18 cellular contexts compared by ENCODE assay signal in genomic region chr3:71796268-71796667, GRCh38. TPM values are rescaled to one million over a fixed set of nuclear protein-coding genes. Genes with fewer than 3 reads are reported as not detected.
DNase-seq lines count a peak whose midpoint lies in the region; ATAC-seq and TF ChIP-seq lines count a peak whose summit lies in the region.
"Had no signal": no experiment of that assay in that cellular context is flagged by ENCODE, and none has a peak within 500 bp of the region (broad histone marks: within the 10 kb centered on the region; RNA-seq: fewer than 3 reads in every experiment).

No MANE protein-coding gene starts in this region.

- H3K4me1 Mint-ChIP-seq in natural killer cell: peaks cover 6 to 8% of the 10 kb centered on the region in 2 donors
- H3K4me1 Mint-ChIP-seq in natural killer cell treated with Interleukin-12 subunit alpha and Interleukin-12 subunit beta and Interleukin-15 and Interleukin-18, amount 100 ng/mL, for 72 hours (ENCODE audit: low read depth in 2 of 2): peaks cover 3% of the 10 kb centered on the region in 2 donors
- H3K4me1 Mint-ChIP-seq: B cell; CD4-positive, CD25-positive, alpha-beta regulatory T cell had no signal

- no peaks in the 10 kb centered on the region for H3K9me3 ChIP-seq in esophagus muscularis mucosa
- H3K9me3 ChIP-seq in trophoblast cell (ENCODE audit: insufficient read depth, low read depth, low read length): no peaks in the 10 kb centered on the region
- H3K9me3 ChIP-seq: BLaER1, Caco-2 had no signal

- no peak overlapping the region for H4K12ac ChIP-seq in trophoblast cell (ENCODE audit: low read depth, low read length)

- 95% methylated on average over 3 of the region's 3 CpGs for WGBS in esophagus muscularis mucosa
- WGBS in trophoblast cell (ENCODE audit: extremely low coverage, insufficient coverage, insufficient read length): no CpG with 5 or more reads among the region's 3 CpGs

- H3K4me1 ChIP-seq in esophagus muscularis mucosa: no peaks in the 10 kb centered on the region
- no peaks in the 10 kb centered on the region for H3K4me1 ChIP-seq in trophoblast cell (ENCODE audit: control insufficient read depth in 1 of 2, insufficient read depth in 2 of 2, low read length in 2 of 2)
- H3K4me1 ChIP-seq: Caco-2 had no signal

- no peaks in the 10 kb centered on the region for H3K36me3 Mint-ChIP-seq in natural killer cell
- no peaks in the 10 kb centered on the region for H3K36me3 Mint-ChIP-seq in natural killer cell treated with Interleukin-12 subunit alpha and Interleukin-12 subunit beta and Interleukin-15 and Interleukin-18, amount 100 ng/mL, for 72 hours
- H3K36me3 Mint-ChIP-seq: CD4-positive, CD25-positive, alpha-beta regulatory T cell; CD8-positive, alpha-beta T cell had no signal

- intact Hi-C loops in natural killer cell (cut with micrococcal nuclease) (no loop called here), esophagus muscularis mucosa (cut with DNase I) (no loop called here)

- H2AFZ ChIP-seq in trophoblast cell (ENCODE audit: insufficient read depth, low read length, poor library complexity): no peak overlapping the region
- H2AFZ ChIP-seq: GM23248 had no signal

- ATAC-seq in natural killer cell: peak in 2 of 3 donors; percentile 47 to 71
- ATAC-seq in natural killer cell treated with Interleukin-12 subunit alpha and Interleukin-12 subunit beta and Interleukin-15 and Interleukin-18, amount 100 ng/mL, for 72 hours: no peak
- ATAC-seq: CD8-positive, alpha-beta T cell had no signal

- no peak overlapping the region for H3K14ac ChIP-seq in trophoblast cell (ENCODE audit: low read length)

- no peak overlapping the region for H3K4ac ChIP-seq in trophoblast cell (ENCODE audit: low read depth, low read length)

- no peak overlapping the region for H4K8ac ChIP-seq in trophoblast cell (ENCODE audit: low read depth, low read length)

- H3K4me3 Mint-ChIP-seq in natural killer cell: no peak overlapping the region
- no peak overlapping the region for H3K4me3 Mint-ChIP-seq in natural killer cell treated with Interleukin-12 subunit alpha and Interleukin-12 subunit beta and Interleukin-15 and Interleukin-18, amount 100 ng/mL, for 72 hours
- H3K4me3 Mint-ChIP-seq: B cell; CD4-positive, CD25-positive, alpha-beta regulatory T cell; CD8-positive, alpha-beta T cell had no signal

- no peak overlapping the region for H4K91ac ChIP-seq in trophoblast cell (ENCODE audit: low read depth, low read length)

- H3K4me3 ChIP-seq in esophagus muscularis mucosa: no peak overlapping the region
- no peak overlapping the region for H3K4me3 ChIP-seq in trophoblast cell (ENCODE audit: low read depth, low read length)
- H3K4me3 ChIP-seq: BLaER1, GM23248 had no signal

- no peaks in the 10 kb centered on the region for H3K79me2 ChIP-seq in trophoblast cell (ENCODE audit: control insufficient read depth, insufficient read depth, low read length, poor library complexity)

- H3K9me3 Mint-ChIP-seq in natural killer cell: no peaks in the 10 kb centered on the region
- H3K9me3 Mint-ChIP-seq in natural killer cell treated with Interleukin-12 subunit alpha and Interleukin-12 subunit beta and Interleukin-15 and Interleukin-18, amount 100 ng/mL, for 72 hours: no peaks in the 10 kb centered on the region
- H3K9me3 Mint-ChIP-seq: CD4-positive, CD25-positive, alpha-beta regulatory T cell; CD8-positive, alpha-beta T cell had no signal

- no peaks in the 10 kb centered on the region for H3K36me3 ChIP-seq in esophagus muscularis mucosa
- H3K36me3 ChIP-seq in trophoblast cell (ENCODE audit: control insufficient read depth in 1 of 2, insufficient read depth in 2 of 2, low read length in 2 of 2): no peaks in the 10 kb centered on the region
- H3K36me3 ChIP-seq: BLaER1 had no signal

- H3K18ac ChIP-seq in trophoblast cell (ENCODE audit: low read length): no peak overlapping the region

- peak overlapping the region; percentile 90 for H3K23ac ChIP-seq in trophoblast cell (ENCODE audit: low read length)

- no peak for TF ChIP-seq EP300 in esophagus muscularis mucosa (IDR thresholded peaks at IDR 0.05)

- no peak overlapping the region for H3K4me2 ChIP-seq in trophoblast cell (ENCODE audit: low read length)
- H3K4me2 ChIP-seq: BLaER1 had no signal

- no peak overlapping the region for H2BK5ac ChIP-seq in trophoblast cell (ENCODE audit: low read depth, low read length, poor library complexity)

- no peak overlapping the region for H2AK5ac ChIP-seq in trophoblast cell (ENCODE audit: low read length)

- no peak overlapping the region for H2BK120ac ChIP-seq in trophoblast cell (ENCODE audit: insufficient read depth, low read length, poor library complexity)

- TF ChIP-seq POLR2A in esophagus muscularis mucosa (IDR thresholded peaks at IDR 0.05; ENCODE audit: low read depth): no peak

- no peak for DNase-seq in natural killer cell
- no peak for DNase-seq in natural killer cell treated with Interleukin-12 subunit alpha and Interleukin-12 subunit beta and Interleukin-15 and Interleukin-18, amount 100 ng/mL, for 72 hours (ENCODE audit: low spot score)
- DNase-seq in esophagus muscularis mucosa (ENCODE audit: extremely low spot score): peak; percentile 26
- DNase-seq in trophoblast cell: no peak
- DNase-seq in ureter (ENCODE audit: low spot score): no peak
- no peak for DNase-seq in KG1 (lab: John Stamatoyannopoulos, UW)
- DNase-seq: Caco-2; CD4-positive, CD25-positive, alpha-beta regulatory T cell; CD8-positive, alpha-beta T cell; DMS153; DND-41; GM23248; H7; HCEC 1CT had no signal

- H3K27ac ChIP-seq in esophagus muscularis mucosa (replicated peaks in 1 of 4) (no peak overlapping the region), trophoblast cell (ENCODE audit: low read depth, low read length) (no peak overlapping the region)
- H3K27ac ChIP-seq: BLaER1, C4-2B, GM23248 had no signal

- no peak overlapping the region for H2BK12ac ChIP-seq in trophoblast cell (ENCODE audit: low read length)

- H3K27me3 ChIP-seq in esophagus muscularis mucosa: peaks cover 0 to 7% (median 0%) of the 10 kb centered on the region in 4 donors
- no peaks in the 10 kb centered on the region for H3K27me3 ChIP-seq in trophoblast cell (ENCODE audit: insufficient read depth, low read length)
- H3K27me3 ChIP-seq: BLaER1 had no signal

- peaks cover 3 to 27% of the 10 kb centered on the region in 2 donors for H3K27me3 Mint-ChIP-seq in natural killer cell (ENCODE audit: low read depth in 2 of 2)
- H3K27me3 Mint-ChIP-seq in natural killer cell treated with Interleukin-12 subunit alpha and Interleukin-12 subunit beta and Interleukin-15 and Interleukin-18, amount 100 ng/mL, for 72 hours: peaks cover 10 to 22% of the 10 kb centered on the region in 2 donors

- TF ChIP-seq CTCF in natural killer cell (IDR thresholded peaks at IDR 0.05): no peak
- TF ChIP-seq CTCF in esophagus muscularis mucosa (IDR thresholded peaks at IDR 0.05): no peak

- no peak overlapping the region for H3K9ac ChIP-seq in trophoblast cell (ENCODE audit: low read length)
- H3K9ac ChIP-seq: BLaER1, GM23248 had no signal

- H3K79me1 ChIP-seq in trophoblast cell (ENCODE audit: low read length): no peaks in the 10 kb centered on the region

- H3K27ac Mint-ChIP-seq in natural killer cell: no peak overlapping the region
- no peak overlapping the region for H3K27ac Mint-ChIP-seq in natural killer cell treated with Interleukin-12 subunit alpha and Interleukin-12 subunit beta and Interleukin-15 and Interleukin-18, amount 100 ng/mL, for 72 hours
- H3K27ac Mint-ChIP-seq: B cell; CD4-positive, CD25-positive, alpha-beta regulatory T cell; CD8-positive, alpha-beta T cell had no signal

RNA-seq across cellular contexts. Expression of gene PROK2, which starts 11.3 kb away (rescaled TPM):
- 1 to 10 TPM in 1 of 3 donors, under 1 TPM in 1, not detected in 1; 0.54 to 8.7 TPM for total RNA-seq in natural killer cell
- total RNA-seq in natural killer cell treated with Interleukin-12 subunit alpha and Interleukin-12 subunit beta and Interleukin-15 and Interleukin-18, amount 100 ng/mL, for 72 hours: 1 to 10 TPM in 1 of 2 donors, not detected in 1; 7.2 TPM
- total RNA-seq in esophagus muscularis mucosa: 1 to 10 TPM in 1 of 4 donors, under 1 TPM in 2, not detected in 1; 0.29 to 2.0 (median 0.71) TPM
- polyA plus RNA-seq in trophoblast cell (2013): 0.03 TPM in 1 of 2 replicates, not detected in the other
- total RNA-seq in ureter: not detected
- total RNA-seq: B cell, Caco-2, GM23248 had no signal
- polyA plus RNA-seq: AG04450, GM23248 had no signal

RNA-seq across cellular contexts. Expression of gene GPR27, which starts 42.6 kb away (rescaled TPM):
- total RNA-seq in natural killer cell (1 to 10 TPM in 1 of 3 donors, under 1 TPM in 1, not detected in 1; 0.14 to 2.8 TPM), esophagus muscularis mucosa (1 to 10 TPM; 2.2 to 4.3 (median 2.5) TPM), ureter (16.3 TPM)
- 1 to 10 TPM in 1 of 2 donors, not detected in 1; 4.5 TPM for total RNA-seq in natural killer cell treated with Interleukin-12 subunit alpha and Interleukin-12 subunit beta and Interleukin-15 and Interleukin-18, amount 100 ng/mL, for 72 hours
- 0.41 and 0.43 TPM in 2 replicates for polyA plus RNA-seq in trophoblast cell (2013)
- total RNA-seq: B cell, GM23248 had no signal
- polyA plus RNA-seq: AG04450, GM23248 had no signal

Comparison
In these comparisons a context has a peak if more than half of its experiments do, and no peak if none do; other contexts are left out.
1. ATAC-seq: peak in natural killer cell (2 of 3); none in natural killer cell treated with Interleukin-12 subunit alpha and Interleukin-12 subunit beta and Interleukin-15 and Interleukin-18, amount 100 ng/mL, for 72 hours (0 of 2).